ENCODE assay signal across 10 cellular contexts in genomic region chr1:161512636-161513447, GRCh38. TPM values are rescaled to one million over a fixed set of nuclear protein-coding genes. Genes with fewer than 3 reads are reported as not detected.
A peak's percentile ranks its signal among the peaks of the same experiment; 100 is the strongest.
DNase-seq lines count a peak whose midpoint lies in the region; ATAC-seq and TF ChIP-seq lines count a peak whose summit lies in the region.
"Not testable (repeated sequence)": the region's sequence is repeated elsewhere in the genome, so short reads cannot be mapped to it uniquely, and the experiment has no call there.
"Had no signal": no experiment of that assay in that cellular context is flagged by ENCODE, and none has a peak within 500 bp of the region (broad histone marks: within the 10 kb centered on the region; RNA-seq: fewer than 3 reads in every experiment).

No MANE protein-coding gene starts in this region.

- POLR2A ChIA-PET in AG04450 (lab: Yijun Ruan, JAX); PC-3 (lab: Charles Lee; ENCODE audit: unreplicated experiment): not testable (repeated sequence)

- not testable (repeated sequence) for H3K9ac ChIP-seq in PC-3 (ENCODE audit: low read length)

- not testable (repeated sequence) for H3K9me2 ChIP-seq in PC-3 (replicated peaks; ENCODE audit: low read length)

- H3F3A ChIP-seq in PC-3 (ENCODE audit: low read length, unreplicated experiment): not testable (repeated sequence)

- H3K4me3 Mint-ChIP-seq in activated CD4-positive, alpha-beta T cell treated with anti-CD3 and anti-CD28 coated beads, Interleukin-2, amount 10 ng/mL, durations not matched to agents 24 days and 14 days: not testable (repeated sequence)

- not testable (repeated sequence) for H3K27ac Mint-ChIP-seq in activated CD4-positive, alpha-beta T cell treated with anti-CD3 and anti-CD28 coated beads, Interleukin-2, amount 10 ng/mL, durations not matched to agents 24 days and 14 days

- H3K36me3 Mint-ChIP-seq in activated CD4-positive, alpha-beta T cell treated with anti-CD3 and anti-CD28 coated beads, Interleukin-2, amount 10 ng/mL, durations not matched to agents 24 days and 14 days (ENCODE audit: low read depth): not testable (repeated sequence)

- not testable (repeated sequence) for H3K9me3 ChIP-seq in AG04450 (ENCODE audit: control insufficient read depth, insufficient read depth, low read length); PC-3 (ENCODE audit: low read length); gastroesophageal sphincter; mucosa of descending colon; stomach

- H4K20me1 ChIP-seq in PC-3 (ENCODE audit: low read length): not testable (repeated sequence)

- not testable (repeated sequence) for DNase-seq in AG04450 (ENCODE audit: low read depth, low spot score); PC-3; caudate nucleus (lab: John Stamatoyannopoulos, UW); mucosa of descending colon; stomach
- DNase-seq in activated CD4-positive, alpha-beta T cell treated with anti-CD3 and anti-CD28 coated beads, Interleukin-2, amount 10 ng/mL, durations not matched to agents 24 days and 14 days: peak; percentile 47

- TF ChIP-seq POLR2A in gastroesophageal sphincter (IDR thresholded peaks at IDR 0.05); stomach (IDR thresholded peaks at IDR 0.05): not testable (repeated sequence)

- not testable (repeated sequence) for H3K36me3 ChIP-seq in PC-3 (ENCODE audit: low read depth, low read length); gastroesophageal sphincter; mucosa of descending colon (ENCODE audit: low read depth); stomach

- H3K79me2 ChIP-seq in PC-3 (ENCODE audit: low read length): not testable (repeated sequence)

- WGBS in gastroesophageal sphincter (ENCODE audit: low coverage in 1 of 2), 2 donors: 73 to 76% methylated on average over 2 of the region's 6 CpGs
- 76 to 89% (median 79%) methylated on average over 5 to 6 of the region's 6 CpGs for WGBS in stomach, 5 donors

- H3K27ac ChIP-seq in AG04450 (ENCODE audit: low read depth, low read length) (peak overlapping the region; percentile 97), PC-3 (ENCODE audit: low read length) (peak overlapping the region; percentile 21; the same call in 1 of the 2 replicates), caudate nucleus (ENCODE audit: low read depth, low read length) (peak overlapping the region; percentile 71), gastroesophageal sphincter (peak overlapping the region in 3 of 4 donors; percentile 4 to 72 (median 18)), layer of hippocampus (ENCODE audit: low read depth, low read length) (peak overlapping the region; percentile 72), stomach (peak overlapping the region in 4 of 5 donors; percentile 39 to 90 (median 80))

- not testable (repeated sequence) for H3K27me3 Mint-ChIP-seq in activated CD4-positive, alpha-beta T cell treated with anti-CD3 and anti-CD28 coated beads, Interleukin-2, amount 10 ng/mL, durations not matched to agents 24 days and 14 days

- not testable (repeated sequence) for H3K4me1 ChIP-seq in PC-3 (ENCODE audit: insufficient read depth, low read length); mucosa of descending colon (ENCODE audit: low read depth)
- H3K4me1 ChIP-seq in gastroesophageal sphincter: peaks cover 0 to 35% (median 5%) of the 10 kb centered on the region in 3 donors
- H3K4me1 ChIP-seq in stomach: peaks cover 0 to 39% (median 24%) of the 10 kb centered on the region in 4 donors

- CTCF ChIA-PET in AG04450 (lab: Charles Lee): interaction anchor here (0.8 kb wide), 1 partner anchor 228 kb away, joined by 3 read pairs; no protein-coding TSS in a partner anchor
- CTCF ChIA-PET in PC-3 (lab: Charles Lee): not testable (repeated sequence)

- H3K27me3 ChIP-seq in AG04450 (ENCODE audit: control insufficient read depth, insufficient read depth, low read length); PC-3 (ENCODE audit: low read length); gastroesophageal sphincter; layer of hippocampus (ENCODE audit: control insufficient read depth, insufficient read depth, low read length); stomach: not testable (repeated sequence)

- not testable (repeated sequence) for H2AFZ ChIP-seq in PC-3 (ENCODE audit: low read length)

- ATAC-seq in PC-3: peak; percentile 73
- not testable (repeated sequence) for ATAC-seq in gastroesophageal sphincter
- ATAC-seq in mucosa of descending colon: peak; percentile 58

- H3K4me1 Mint-ChIP-seq in activated CD4-positive, alpha-beta T cell treated with anti-CD3 and anti-CD28 coated beads, Interleukin-2, amount 10 ng/mL, durations not matched to agents 24 days and 14 days: not testable (repeated sequence)

- intact Hi-C loops in PC-3 (cut with micrococcal nuclease); mucosa of descending colon (cut with DNase I, micrococcal nuclease); stomach (cut with DNase I; ENCODE audit: low total_unique reads): not testable (repeated sequence)
- intact Hi-C loops in activated CD4-positive, alpha-beta T cell treated with anti-CD3 and anti-CD28 coated beads, Interleukin-2, amount 10 ng/mL, durations not matched to agents 24 days and 14 days (cut with micrococcal nuclease): loop anchor here (5.0 kb wide), 1 partner anchor 84 kb away; no protein-coding TSS in a partner anchor

- TF ChIP-seq EP300 in gastroesophageal sphincter (IDR thresholded peaks at IDR 0.05); stomach (IDR thresholded peaks at IDR 0.05): not testable (repeated sequence)

- H3K4me2 ChIP-seq in PC-3 (ENCODE audit: low read length): 0 out of 2 replicates have a peak overlapping the region, but pooled peaks have one; percentile 8

- not testable (repeated sequence) for H3K4me3 ChIP-seq in AG04450 (ENCODE audit: low read depth, low read length); PC-3 (ENCODE audit: low read length); gastroesophageal sphincter; mucosa of descending colon; stomach

- not testable (repeated sequence) for TF ChIP-seq CTCF in AG04450 (IDR thresholded peaks at IDR 0.05; ENCODE audit: low read depth, low read length); PC-3 (conservative IDR thresholded peaks at IDR 0.05; ENCODE audit: low read depth, low read length); gastroesophageal sphincter (IDR thresholded peaks at IDR 0.05); mucosa of descending colon (IDR thresholded peaks at IDR 0.05); stomach (IDR thresholded peaks at IDR 0.05)

- BruUV-seq in PC-3 (replicated peaks; lab: Mats Ljungman, UMichigan): not testable (repeated sequence)

- H3K9me3 Mint-ChIP-seq in activated CD4-positive, alpha-beta T cell treated with anti-CD3 and anti-CD28 coated beads, Interleukin-2, amount 10 ng/mL, durations not matched to agents 24 days and 14 days: not testable (repeated sequence)

RNA-seq across cellular contexts. Expression of gene FCGR2A, which starts 7.6 kb away (rescaled TPM):
- polyA plus RNA-seq in AG04450 (2011; rRNA removed) (2.0 and 2.3 TPM in 2 replicates), stomach (10 to 100 TPM in 2 of 3 donors, 1 to 10 TPM in 1; 4.5 to 26.6 (median 12.2) TPM)
- 0.83 and 1.4 TPM in 2 replicates for polyA minus RNA-seq in AG04450 (2011; rRNA and poly(A)+ RNA removed)
- total RNA-seq in PC-3 (2014; rRNA removed) (0.73 and 0.98 TPM in 2 replicates), gastroesophageal sphincter (10 to 100 TPM; 16.3 to 74.1 (median 40.1) TPM), mucosa of descending colon (10 to 100 TPM in 2 of 3 donors, 1 to 10 TPM in 1; 7.7 to 25.0 (median 23.7) TPM), stomach (10 to 100 TPM in 3 of 5 donors, 1 to 10 TPM in 2; 2.0 to 91.0 (median 24.3) TPM)
- not detected in 2 replicates for total RNA-seq in activated CD4-positive, alpha-beta T cell treated with anti-CD3 and anti-CD28 coated beads, Interleukin-2, amount 10 ng/mL, durations not matched to agents 24 days and 14 days

RNA-seq across cellular contexts. Expression of gene HSPA6, which starts 11.5 kb away (rescaled TPM):
- 0.27 and 0.63 TPM in 2 replicates for polyA plus RNA-seq in AG04450 (2011; rRNA removed)
- polyA minus RNA-seq in AG04450 (2011; rRNA and poly(A)+ RNA removed): 0.56 TPM in 1 of 2 replicates, not detected in the other
- 3.8 and 4.3 TPM in 2 replicates for total RNA-seq in PC-3 (2014; rRNA removed)
- total RNA-seq in activated CD4-positive, alpha-beta T cell treated with anti-CD3 and anti-CD28 coated beads, Interleukin-2, amount 10 ng/mL, durations not matched to agents 24 days and 14 days: 0.91 and 1.2 TPM in 2 replicates
- 1 to 10 TPM; 1.2 to 6.6 (median 2.0) TPM for total RNA-seq in gastroesophageal sphincter
- 1 to 10 TPM in 2 of 3 donors, under 1 TPM in 1; 0.61 to 2.0 (median 1.8) TPM for total RNA-seq in mucosa of descending colon
- total RNA-seq in stomach: under 1 TPM in 3 of 5 donors, not detected in 2; 0.45 to 0.73 (median 0.58) TPM
- polyA plus RNA-seq in stomach: 1 to 10 TPM in 1 of 3 donors, under 1 TPM in 2; 0.61 to 2.9 (median 0.98) TPM

RNA-seq across cellular contexts. Expression of gene FCGR3A, which starts 36.8 kb away (rescaled TPM):
- not detected in 2 replicates for polyA plus RNA-seq in AG04450 (2011; rRNA removed)
- not detected in 2 replicates for polyA minus RNA-seq in AG04450 (2011; rRNA and poly(A)+ RNA removed)
- total RNA-seq in PC-3 (2014; rRNA removed): not detected in 2 replicates
- not detected in 2 replicates for total RNA-seq in activated CD4-positive, alpha-beta T cell treated with anti-CD3 and anti-CD28 coated beads, Interleukin-2, amount 10 ng/mL, durations not matched to agents 24 days and 14 days
- total RNA-seq in gastroesophageal sphincter: 10 to 100 TPM in 2 of 4 donors, 1 to 10 TPM in 2; 3.7 to 23.5 (median 10.8) TPM
- total RNA-seq in mucosa of descending colon: 10 to 100 TPM in 2 of 3 donors, 1 to 10 TPM in 1; 1.1 to 23.1 (median 19.8) TPM
- total RNA-seq in stomach: 10 to 100 TPM in 2 of 5 donors, 1 to 10 TPM in 2, not detected in 1; 2.2 to 13.5 (median 9.8) TPM
- polyA plus RNA-seq in stomach: 10 to 100 TPM in 1 of 3 donors, 1 to 10 TPM in 2; 2.8 to 18.0 (median 5.8) TPM
- total RNA-seq: NCI-H460, RPMI7951 had no signal

Comparison
In these comparisons a context has a peak if more than half of its experiments do, and no peak if none do; other contexts are left out.
1. H3K27ac ChIP-seq: peak in every context shown above with its lines; median percentile 97 in AG04450; 80 in stomach; 72 in layer of hippocampus; 71 in caudate nucleus; 21 in PC-3; 18 in gastroesophageal sphincter.